8 cellular contexts compared by ENCODE assay signal in genomic region chr9:135343733-135344522, GRCh38.
A peak's percentile ranks its signal among the peaks of the same experiment; 100 is the strongest.
DNase-seq lines count a peak whose midpoint lies in the region; ATAC-seq and TF ChIP-seq lines count a peak whose summit lies in the region.
"Had no signal": no experiment of that assay in that cellular context is flagged by ENCODE, and none has a peak within 500 bp of the region (broad histone marks: within the 10 kb centered on the region; RNA-seq: fewer than 3 reads in every experiment).

No MANE protein-coding gene starts in this region.

- H3K9me3 ChIP-seq in colonic mucosa, result no peaks in the 10 kb centered on the region

- POLR2A ChIA-PET in WTC11 (lab: Charles Lee), result interaction anchor here (1.0 kb wide), 1 partner anchor 122 kb away, joined by 3 read pairs; no protein-coding TSS in a partner anchor

- peaks cover 34% of the 10 kb centered on the region for H3K4me1 Mint-ChIP-seq in WTC11

- H3K4me1 ChIP-seq in colonic mucosa, result no peaks in the 10 kb centered on the region

- no peak overlapping the region for H3K4me3 Mint-ChIP-seq in WTC11
- H3K4me3 Mint-ChIP-seq: activated naive CD8-positive, alpha-beta T cell had no signal

- DNase-seq in GM04504 (ENCODE audit: low read depth) (peak; percentile 1), NAMALWA (ENCODE audit: low spot score) (peak; percentile 61), WTC11 (ENCODE audit: low spot score) (peak; percentile 91), colonic mucosa (peak; percentile 56), medulla oblongata (ENCODE audit: extremely low spot score) (peak; percentile 53)
- DNase-seq in stimulated activated naive CD8-positive, alpha-beta T cell treated with anti-CD3 and anti-CD28 coated beads, Interleukin-15, Interleukin-2, amounts not matched to agents 100 U/mL and 50 U/mL, for 24 hours, result peak; percentile 73

- ATAC-seq in WTC11 (peak; percentile 80), GM18858 (IDR thresholded peaks at IDR 0.05; ENCODE audit: unreplicated experiment) (no peak)
- peak; percentile 51 for ATAC-seq in stimulated activated naive CD8-positive, alpha-beta T cell treated with anti-CD3 and anti-CD28 coated beads, Interleukin-15, Interleukin-2, amounts not matched to agents 100 U/mL and 50 U/mL, for 24 hours

- H3K27ac ChIP-seq in colonic mucosa, result no peak overlapping the region

- H3K36me3 Mint-ChIP-seq in WTC11, result no peaks in the 10 kb centered on the region
- H3K36me3 Mint-ChIP-seq: activated naive CD8-positive, alpha-beta T cell had no signal

- no peak overlapping the region for H3K4me3 ChIP-seq in colonic mucosa

- CTCF ChIA-PET in WTC11 (lab: Charles Lee), result interaction anchor here (0.6 to 2.5 kb wide), 9 partner anchors 9 to 257 kb away, joined by 3 to 16 read pairs (median 3); partner anchors contain the start of gene OLFM1

- no peaks in the 10 kb centered on the region for H3K36me3 ChIP-seq in colonic mucosa

- no peak overlapping the region for H3K9ac ChIP-seq in colonic mucosa (ENCODE audit: low read depth in 2 of 2, low read length in 2 of 2)

- H3K27me3 ChIP-seq in colonic mucosa, result no peaks in the 10 kb centered on the region

- no peaks in the 10 kb centered on the region for H3K9me3 Mint-ChIP-seq in WTC11

- no peak overlapping the region for H3K27ac Mint-ChIP-seq in WTC11
- H3K27ac Mint-ChIP-seq: activated naive CD8-positive, alpha-beta T cell had no signal

- no peaks in the 10 kb centered on the region for H3K27me3 Mint-ChIP-seq in WTC11 (ENCODE audit: low read depth)

- TF ChIP-seq CTCF in WTC11 (IDR thresholded peaks at IDR 0.05) (peak; percentile 90), colonic mucosa (IDR thresholded peaks at IDR 0.05) (peak; percentile 89)

- intact Hi-C loops in colonic mucosa (cut with DNase I), result loop anchor here (2.0 kb wide), 1 partner anchor 257 kb away; the partner anchor contains the start of gene OLFM1

TF ChIP-seq in WTC11, 78 proteins besides CTCF, POLR2A, EP300 and RAD21:
- TF ChIP-seq HMGXB4 (CRISPR knock-in tag; IDR thresholded peaks at IDR 0.05) (peak; percentile 53; the same call in 1 of the 2 replicates), ZNF219 (CRISPR knock-in tag; IDR thresholded peaks at IDR 0.05; ENCODE audit: borderline replicate concordance) (no peak), ZNF532 (CRISPR knock-in tag; IDR thresholded peaks at IDR 0.05; ENCODE audit: borderline replicate concordance) (0 out of 2 replicates have a peak, but pooled peaks have one; percentile 28), ETV6 (CRISPR knock-in tag; IDR thresholded peaks at IDR 0.05) (peak; percentile 60; the same call in 1 of the 2 replicates), ZNF281 (CRISPR knock-in tag; IDR thresholded peaks at IDR 0.05) (no peak), SP1 (CRISPR knock-in tag; conservative IDR thresholded peaks at IDR 0.05) (peak; percentile 57), MXD4 (CRISPR knock-in tag; IDR thresholded peaks at IDR 0.05; ENCODE audit: borderline replicate concordance) (no peak), FOXP4 (CRISPR knock-in tag; IDR thresholded peaks at IDR 0.05) (peak; percentile 33; the same call in 1 of the 2 replicates), FOXP1 (CRISPR knock-in tag; IDR thresholded peaks at IDR 0.05; ENCODE audit: borderline replicate concordance) (peak; percentile 43; the same call in 1 of the 2 replicates), ZNF121 (CRISPR knock-in tag; IDR thresholded peaks at IDR 0.05) (0 out of 2 replicates have a peak, but pooled peaks have one; percentile 32)

Comparison
In these comparisons a context has a peak if more than half of its experiments do, and no peak if none do; other contexts are left out.
1. DNase-seq: peak in every context shown above with its lines; median percentile 91 in WTC11; 73 in stimulated activated naive CD8-positive, alpha-beta T cell treated with anti-CD3 and anti-CD28 coated beads, Interleukin-15, Interleukin-2, amounts not matched to agents 100 U/mL and 50 U/mL, for 24 hours; 61 in NAMALWA; 56 in colonic mucosa; 53 in medulla oblongata; 1 in GM04504.